ENCODE assay signal across 19 cellular contexts in genomic region chr1:208039536-208040332, GRCh38.
DNase-seq lines count a peak whose midpoint lies in the region; ATAC-seq, FAIRE-seq and TF ChIP-seq lines count a peak whose summit lies in the region.
"Had no signal": no experiment of that assay in that cellular context is flagged by ENCODE, and none has a peak within 500 bp of the region (broad histone marks: within the 10 kb centered on the region; RNA-seq: fewer than 3 reads in every experiment).

No MANE protein-coding gene starts in this region.

- DNase-seq in H1 (ENCODE audit: low read depth in 1 of 2, low spot score in 2 of 2), result no peak
- no peak for DNase-seq in neuronal stem cell (ENCODE audit: low spot score)
- DNase-seq in posterior vena cava (ENCODE audit: low spot score), result peak; percentile 62
- no peak for DNase-seq in NCI-H82 treated with DMSO at 0.1 percent for 48 hours (lab: John Stamatoyannopoulos, UW; ENCODE audit: unreplicated experiment)
- DNase-seq: AML-193; Caco-2; Calu3; CD4-positive, alpha-beta T cell; CD8-positive, alpha-beta T cell; GF-D8 had no signal

- H2AK5ac ChIP-seq in H1 (ENCODE audit: low read depth, low read length) (no peak overlapping the region), neuronal stem cell (ENCODE audit: low read depth, low read length) (peak overlapping the region; percentile 36)

- H3K27ac ChIP-seq in H1 (ENCODE audit: low read depth, low read length) (no peak overlapping the region), neuronal stem cell (replicated peaks; ENCODE audit: low read length) (no peak overlapping the region)
- H3K27ac ChIP-seq: 22Rv1; A549; BLaER1 treated with 17β-estradiol and CSF1 and Interleukin-3, amounts not matched to agents 10 nM and 100 nM; C4-2B had no signal

- H3K36me3 ChIP-seq in H1 (ENCODE audit: control insufficient read depth in 2 of 4, insufficient read depth in 4 of 4, low read length in 3 of 4), result no peaks in the 10 kb centered on the region
- peaks cover 3 to 5% of the 10 kb centered on the region in 2 donors for H3K36me3 ChIP-seq in neuronal stem cell (replicated peaks in 1 of 2; ENCODE audit: control insufficient read depth in 2 of 2, insufficient read depth in 2 of 2, low read length in 2 of 2)
- H3K36me3 ChIP-seq: BLaER1 treated with 17β-estradiol and CSF1 and Interleukin-3, amounts not matched to agents 10 nM and 100 nM had no signal

- no peak for TF ChIP-seq EP300 in H1 (IDR thresholded peaks at IDR 0.05; ENCODE audit: borderline replicate concordance in 1 of 2, low read depth in 2 of 2, low read length in 2 of 2)

- intact Hi-C loops in posterior vena cava (cut with DNase I), result no loop called here

- H3K4me2 ChIP-seq in H1 (ENCODE audit: insufficient read depth in 1 of 2, low read depth in 2 of 2, low read length in 2 of 2) (no peak overlapping the region), neuronal stem cell (ENCODE audit: insufficient read depth, low read length, poor library complexity, severe bottlenecking) (no peak overlapping the region)
- H3K4me2 ChIP-seq: A549 had no signal

- no peaks in the 10 kb centered on the region for H3K23me2 ChIP-seq in H1 (ENCODE audit: low read depth, low read length)

- no peak overlapping the region for H3K4me3 ChIP-seq in H1 (ENCODE audit: extremely low read depth in 1 of 4, insufficient read depth in 2 of 4, low read depth in 3 of 4, low read length in 4 of 4)
- no peak overlapping the region for H3K4me3 ChIP-seq in neuronal stem cell (ENCODE audit: low read length in 2 of 2)
- H3K4me3 ChIP-seq: A549; BLaER1 treated with 17β-estradiol and CSF1 and Interleukin-3, amounts not matched to agents 10 nM and 100 nM had no signal

- no peaks in the 10 kb centered on the region for H3K27me3 ChIP-seq in H1 (replicated peaks in 1 of 4; ENCODE audit: control insufficient read depth in 3 of 4, extremely low read depth in 1 of 4, insufficient read depth in 3 of 4, low read length in 3 of 4)
- no peaks in the 10 kb centered on the region for H3K27me3 ChIP-seq in neuronal stem cell (ENCODE audit: control insufficient read depth in 3 of 3, insufficient read depth in 3 of 3, low read depth in 1 of 3, low read length in 3 of 3)

- H2BK12ac ChIP-seq in H1 (ENCODE audit: low read depth, low read length), result no peak overlapping the region
- no peak overlapping the region for H2BK12ac ChIP-seq in neuronal stem cell (ENCODE audit: low read length)

- H3K56ac ChIP-seq in H1 (replicated peaks; ENCODE audit: insufficient read length, low read depth, low read length), result no peak overlapping the region

- WGBS in H1 (ENCODE audit: extremely low coverage in 1 of 2, insufficient coverage in 1 of 2, insufficient read length in 1 of 2, insufficient replicate concordance in 2 of 2, low coverage in 1 of 2, low lambda C conversion rate in 2 of 2, missing lambda C conversion rate in 1 of 2), 2 experiments, result 83% methylated on average over 22 of the region's 22 CpGs; no CpG with 5 or more reads in 1 of the 2 experiments
- no CpG with 5 or more reads among the region's 22 CpGs for WGBS in neuronal stem cell (ENCODE audit: extremely low coverage in 2 of 2, insufficient read length in 2 of 2, insufficient replicate concordance in 1 of 2), 2 donors

- H3K14ac ChIP-seq in H1 (ENCODE audit: insufficient read length) (no peak overlapping the region), neuronal stem cell (ENCODE audit: low read length) (no peak overlapping the region)

- H2AFZ ChIP-seq in H1 (ENCODE audit: low read length) (no peak overlapping the region), neuronal stem cell (ENCODE audit: low read length) (no peak overlapping the region)

- H2BK5ac ChIP-seq in H1 (ENCODE audit: low read depth, low read length), result no peak overlapping the region
- no peak overlapping the region for H2BK5ac ChIP-seq in neuronal stem cell (ENCODE audit: low read length)

- no peak overlapping the region for H4K91ac ChIP-seq in H1 (replicated peaks; ENCODE audit: insufficient read length, low read length)
- no peak overlapping the region for H4K91ac ChIP-seq in neuronal stem cell (ENCODE audit: low read depth, low read length, poor library complexity)

- no peaks in the 10 kb centered on the region for H3K79me2 ChIP-seq in H1 (ENCODE audit: control insufficient read depth in 1 of 2, insufficient read depth in 2 of 2, low read length in 2 of 2)

- H2BK15ac ChIP-seq in H1 (ENCODE audit: low read length) (no peak overlapping the region), neuronal stem cell (ENCODE audit: low read length) (no peak overlapping the region)

- H3K4me1 ChIP-seq in H1 (replicated peaks in 1 of 4; ENCODE audit: control insufficient read depth in 3 of 4, insufficient read depth in 4 of 4, low read length in 3 of 4) (peaks cover 0 to 3% (median 0%) of the 10 kb centered on the region in 4 experiments; a peak in 1 of 7 replicates), neuronal stem cell (ENCODE audit: control insufficient read depth in 2 of 2, insufficient read depth in 1 of 2, low read depth in 1 of 2, low read length in 2 of 2) (peaks cover 0 to 7% of the 10 kb centered on the region in 2 donors)
- H3K4me1 ChIP-seq: A549, Caco-2 had no signal

- no peak for TF ChIP-seq RAD21 in H1 (IDR thresholded peaks at IDR 0.05 in 1 of 2, conservative IDR thresholded peaks at IDR 0.05 in 1 of 2; ENCODE audit: low read depth in 2 of 2, low read length in 2 of 2)

- POLR2A ChIA-PET in H1 (lab: Charles Lee; ENCODE audit: partially characterized antibody), result no interaction called here

- peak overlapping the region; percentile 48; the same call in 1 of the 2 replicates for H4K8ac ChIP-seq in H1 (ENCODE audit: extremely low read depth, insufficient read depth, low read length)
- no peak overlapping the region for H4K8ac ChIP-seq in neuronal stem cell (ENCODE audit: low read depth, low read length)

- H3K9me3 ChIP-seq in H1 (ENCODE audit: insufficient read depth in 2 of 2, low read depth in 1 of 2, low read length in 1 of 2), result no peaks in the 10 kb centered on the region
- H3K9me3 ChIP-seq in neuronal stem cell (replicated peaks in 1 of 2; ENCODE audit: control insufficient read depth in 2 of 2, insufficient read depth in 1 of 2, low read depth in 1 of 2, low read length in 2 of 2), result no peaks in the 10 kb centered on the region
- H3K9me3 ChIP-seq: A549; BLaER1 treated with 17β-estradiol and CSF1 and Interleukin-3, amounts not matched to agents 10 nM and 100 nM; Caco-2 had no signal

- FAIRE-seq in H1 (lab: Jason Lieb, UNC), result no peak
- FAIRE-seq: A549, D721Med, G401.6, GM12891, GM19239 had no signal

- H4K20me1 ChIP-seq in H1 (replicated peaks in 1 of 2; ENCODE audit: control insufficient read depth in 1 of 2, insufficient read depth in 2 of 2, low read length in 2 of 2), result no peaks in the 10 kb centered on the region

- H3K79me1 ChIP-seq in H1 (ENCODE audit: low read depth, low read length) (no peaks in the 10 kb centered on the region), neuronal stem cell (ENCODE audit: low read depth, low read length) (no peaks in the 10 kb centered on the region)

- no peak overlapping the region for H2BK20ac ChIP-seq in H1 (ENCODE audit: low read length)

- no peak for TF ChIP-seq CTCF in H1 (IDR thresholded peaks at IDR 0.05; ENCODE audit: control extremely low read depth in 1 of 3, insufficient read depth in 1 of 3, low read depth in 1 of 3, low read length in 3 of 3)

- CTCF ChIA-PET in H1 (lab: Charles Lee; ENCODE audit: partially characterized antibody), result interaction anchor here (0.7 to 11.2 kb wide), 6 partner anchors 15 to 205 kb away, joined by 4 to 97 read pairs (median 42); partner anchors contain the start of gene PLXNA2

- no peak for TF ChIP-seq POLR2A in H1 (IDR thresholded peaks at IDR 0.05; ENCODE audit: control extremely low read depth in 1 of 2, low read depth in 2 of 2, low read length in 2 of 2)

- no peak for ATAC-seq in HG03469 (IDR thresholded peaks at IDR 0.05; ENCODE audit: unreplicated experiment)
- ATAC-seq: A549; CD8-positive, alpha-beta T cell had no signal

- H3K9ac ChIP-seq in H1 (replicated peaks in 1 of 4; ENCODE audit: extremely low read depth in 1 of 4, low read depth in 3 of 4, low read length in 3 of 4) (no peak overlapping the region), neuronal stem cell (ENCODE audit: low read depth, low read length, poor library complexity) (no peak overlapping the region)
- H3K9ac ChIP-seq: BLaER1 treated with 17β-estradiol and CSF1 and Interleukin-3, amounts not matched to agents 10 nM and 100 nM had no signal

- no peak overlapping the region for H3K4ac ChIP-seq in H1 (replicated peaks; ENCODE audit: insufficient read length, low read depth, low read length)
- no peak overlapping the region for H3K4ac ChIP-seq in neuronal stem cell (ENCODE audit: low read length)

- H3K23ac ChIP-seq in H1 (ENCODE audit: insufficient read length) (no peak overlapping the region), neuronal stem cell (ENCODE audit: low read depth, low read length, poor library complexity) (peak overlapping the region; percentile 6)

- H3K18ac ChIP-seq in H1 (ENCODE audit: extremely low read depth, low read length) (no peak overlapping the region), neuronal stem cell (ENCODE audit: low read length) (peak overlapping the region; percentile 30)

- no peak overlapping the region for H2BK120ac ChIP-seq in H1 (replicated peaks; ENCODE audit: low read depth, low read length)
- no peak overlapping the region for H2BK120ac ChIP-seq in neuronal stem cell (ENCODE audit: low read depth, low read length)

- no peak overlapping the region for H4K5ac ChIP-seq in H1 (ENCODE audit: insufficient read length, low read depth, low read length)

TF ChIP-seq in H1, 55 proteins besides CTCF, POLR2A, EP300 and RAD21:
- TF ChIP-seq RFX5 (IDR thresholded peaks at IDR 0.05; ENCODE audit: borderline replicate concordance, low read depth, low read length), result no peak
- TF ChIP-seq GABPA (IDR thresholded peaks at IDR 0.05; ENCODE audit: borderline replicate concordance, insufficient read depth, low read length), result no peak
- TF ChIP-seq KDM5A (IDR thresholded peaks at IDR 0.05; ENCODE audit: low read length), result no peak
- TF ChIP-seq FOSL1 (IDR thresholded peaks at IDR 0.05; ENCODE audit: insufficient read depth, low read depth, low read length), result no peak
- no peak for TF ChIP-seq TAF1 (IDR thresholded peaks at IDR 0.05; ENCODE audit: low read depth, low read length)
- TF ChIP-seq TEAD4 (IDR thresholded peaks at IDR 0.05; ENCODE audit: low read depth, low read length), result no peak
- TF ChIP-seq SRF (IDR thresholded peaks at IDR 0.05; ENCODE audit: low read depth, low read length), result no peak
